Comparison of ENCODE assay signal across 8 cellular contexts in the genomic region with DNA sequence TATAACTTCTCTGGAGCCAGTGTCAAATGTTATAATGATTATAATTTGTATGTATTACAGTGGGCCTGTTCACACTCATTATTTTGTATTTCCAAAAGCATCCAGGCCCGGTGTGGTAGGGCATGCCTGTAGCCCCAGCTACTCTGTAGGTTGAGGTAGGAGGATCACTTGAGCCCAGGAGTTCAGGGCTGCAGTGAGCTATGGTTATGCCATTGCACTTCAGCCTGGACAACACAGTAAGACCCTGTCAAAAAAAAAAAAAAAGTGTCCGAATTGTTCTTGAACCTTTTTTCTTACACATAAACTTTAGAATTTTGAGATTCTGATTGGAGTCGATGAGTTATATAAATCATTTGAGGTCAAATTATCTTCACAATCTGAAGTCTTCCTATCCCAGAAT. TPM values are rescaled to one million over a fixed set of nuclear protein-coding genes. Genes with fewer than 3 reads are reported as not detected.
DNase-seq lines count a peak whose midpoint lies in the region; ATAC-seq, FAIRE-seq and TF ChIP-seq lines count a peak whose summit lies in the region.

No MANE protein-coding gene starts in this region.

- no peak for TF ChIP-seq CTCF in dorsolateral prefrontal cortex (IDR thresholded peaks at IDR 0.05 in 54 of 56, conservative IDR thresholded peaks at IDR 0.05 in 2 of 56; ENCODE audit: low read depth in 1 of 56, partially characterized antibody in 56 of 56)
- TF ChIP-seq CTCF in neural cell (IDR thresholded peaks at IDR 0.05; ENCODE audit: poor library complexity, severe bottlenecking) = no peak

- H3K4me1 Mint-ChIP-seq in CD4-positive, CD25-positive, alpha-beta regulatory T cell = peaks cover 4 to 30% (median 10%) of the 10 kb centered on the region in 4 donors

- peaks cover 52 to 70% of the 10 kb centered on the region in 2 experiments for H3K9me3 ChIP-seq in CD4-positive, CD25-positive, alpha-beta regulatory T cell (ENCODE audit: control insufficient read depth in 2 of 2, low read length in 2 of 2)
- H3K9me3 ChIP-seq in MG63 = peaks cover 53% of the 10 kb centered on the region
- H3K9me3 ChIP-seq in neural cell (ENCODE audit: low read length) = peaks cover 34% of the 10 kb centered on the region

- intact Hi-C loops in dorsolateral prefrontal cortex (cut with DNase I) = loop anchor here in 1 of 2 donors (5.0 kb wide), 2 partner anchors 94 to 211 kb away; partner anchors contain the start of genes GOLGA3, ZNF10 and ZNF891

- peak overlapping the region; percentile 94 to 98 (median 96) for H3K4me3 Mint-ChIP-seq in CD4-positive, CD25-positive, alpha-beta regulatory T cell

- H3K9me3 Mint-ChIP-seq in CD4-positive, CD25-positive, alpha-beta regulatory T cell = peaks cover 5 to 65% (median 32%) of the 10 kb centered on the region in 7 donors

- peak overlapping the region; percentile 96 for H3K9ac ChIP-seq in neural cell (ENCODE audit: low read length)

- peaks cover 36% of the 10 kb centered on the region for H3K36me3 ChIP-seq in CD4-positive, CD25-positive, alpha-beta regulatory T cell (ENCODE audit: control insufficient read depth, insufficient read depth, low read length)
- H3K36me3 ChIP-seq in MG63 (peaks cover 40% of the 10 kb centered on the region), neural cell (ENCODE audit: insufficient read depth, low read length) (peaks cover 34% of the 10 kb centered on the region)

- H2AFZ ChIP-seq in neural cell (ENCODE audit: low read depth, low read length) = peak overlapping the region; percentile 10

- H3K27ac ChIP-seq in CD4-positive, CD25-positive, alpha-beta regulatory T cell (ENCODE audit: insufficient read depth, low read length, poor library complexity, severe bottlenecking) = peak overlapping the region; percentile 92
- H3K27ac ChIP-seq in dorsolateral prefrontal cortex = peak overlapping the region in 19 of 59 donors; percentile 88 to 97 (median 95)
- H3K27ac ChIP-seq in neural cell (ENCODE audit: low read length) = peak overlapping the region; percentile 94

- no peak for TF ChIP-seq EP300 in neural cell (conservative IDR thresholded peaks at IDR 0.05; ENCODE audit: poor library complexity, severe bottlenecking)

- no peaks in the 10 kb centered on the region for H3K9me2 ChIP-seq in neural cell (ENCODE audit: insufficient read depth, low read length)

- H3K4me3 ChIP-seq in CD4-positive, CD25-positive, alpha-beta regulatory T cell (ENCODE audit: low read depth, low read length) = peak overlapping the region; percentile 79
- H3K4me3 ChIP-seq in MG63 (peak overlapping the region; percentile 59), dorsolateral prefrontal cortex (peak overlapping the region in 58 of 59 donors; percentile 59 to 96 (median 87)), neural cell (ENCODE audit: low read length) (peak overlapping the region; percentile 90)

- peak overlapping the region in 2 of 3 donors; percentile 32 to 93 for H3K27ac Mint-ChIP-seq in CD4-positive, CD25-positive, alpha-beta regulatory T cell

- H3K27me3 Mint-ChIP-seq in CD4-positive, CD25-positive, alpha-beta regulatory T cell = peaks cover 10% of the 10 kb centered on the region

- H3K4me1 ChIP-seq in CD4-positive, CD25-positive, alpha-beta regulatory T cell (ENCODE audit: control insufficient read depth, insufficient read depth, low read length, poor library complexity, severe bottlenecking) = peaks cover 9% of the 10 kb centered on the region

- ATAC-seq in CD4-positive, CD25-positive, alpha-beta regulatory T cell (ENCODE audit: low read depth in 2 of 2) = no peak
- no peak for ATAC-seq in HG03439 (IDR thresholded peaks at IDR 0.05; ENCODE audit: unreplicated experiment)

- TF ChIP-seq RAD21 in neural cell (conservative IDR thresholded peaks at IDR 0.05) = no peak

- H4K20me1 ChIP-seq in neural cell (ENCODE audit: insufficient read depth) = no peaks in the 10 kb centered on the region

- no peaks in the 10 kb centered on the region for H3F3A ChIP-seq in neural cell (ENCODE audit: insufficient read depth, low read length, poor library complexity, severe bottlenecking)

- H3K79me2 ChIP-seq in neural cell (replicated peaks; ENCODE audit: insufficient read depth, low read length) = peaks cover 56% of the 10 kb centered on the region

- DNase-seq in CD4-positive, CD25-positive, alpha-beta regulatory T cell = no peak
- no peak for DNase-seq in MG63
- no peak for DNase-seq in dorsolateral prefrontal cortex
- DNase-seq in NCI-H748 treated with DMSO at 0.1 percent for 48 hours (lab: John Stamatoyannopoulos, UW) = no peak
- no peak for DNase-seq in GM12892 (ENCODE audit: insufficient read length)
- DNase-seq in NCI-H1048 (lab: John Stamatoyannopoulos, UW) = no peak

- no peak for TF ChIP-seq POLR2A in GM12892 (IDR thresholded peaks at IDR 0.05; ENCODE audit: low read depth, low read length)

- H3K4me2 ChIP-seq in neural cell (ENCODE audit: low read length) = peak overlapping the region; percentile 52

- peaks cover 37% of the 10 kb centered on the region for H3K36me3 Mint-ChIP-seq in CD4-positive, CD25-positive, alpha-beta regulatory T cell

- H3K27me3 ChIP-seq in CD4-positive, CD25-positive, alpha-beta regulatory T cell (ENCODE audit: control insufficient read depth, insufficient read depth, low read length) = no peaks in the 10 kb centered on the region
- H3K27me3 ChIP-seq in MG63 = no peaks in the 10 kb centered on the region
- no peaks in the 10 kb centered on the region for H3K27me3 ChIP-seq in dorsolateral prefrontal cortex
- H3K27me3 ChIP-seq in neural cell (ENCODE audit: insufficient read depth, low read depth, low read length) = no peaks in the 10 kb centered on the region

- no peak for FAIRE-seq in GM12892 (lab: Jason Lieb, UNC)

TF ChIP-seq in neural cell, 6 proteins besides CTCF, POLR2A, EP300 and RAD21:
- TF ChIP-seq POLR2AphosphoS5 (IDR thresholded peaks at IDR 0.05) (no peak), EZH2 (IDR thresholded peaks at IDR 0.05; ENCODE audit: borderline replicate concordance, insufficient read depth, low read length, poor library complexity, severe bottlenecking) (no peak), MXI1 (conservative IDR thresholded peaks at IDR 0.05; ENCODE audit: poor library complexity, severe bottlenecking) (no peak), REST (IDR thresholded peaks at IDR 0.05; ENCODE audit: borderline replicate concordance) (no peak), TAF1 (IDR thresholded peaks at IDR 0.05; ENCODE audit: low read depth) (no peak), SMC3 (conservative IDR thresholded peaks at IDR 0.05; ENCODE audit: poor library complexity) (no peak)

RNA-seq across cellular contexts. Expression of gene ZNF84, which starts 1.0 kb away (rescaled TPM):
- total RNA-seq in CD4-positive, CD25-positive, alpha-beta regulatory T cell = 20.2 TPM
- 10 to 100 TPM; 11.6 to 16.5 (median 14.0) TPM for polyA plus RNA-seq in CD4-positive, CD25-positive, alpha-beta regulatory T cell
- total RNA-seq in MG63 (2014; rRNA removed; shearing (Covaris generic); ENCODE audit: low replicate concordance) = 4.8 and 7.3 TPM in 2 replicates
- total RNA-seq in dorsolateral prefrontal cortex = 10 to 100 TPM; 41.1 to 80.4 (median 61.2) TPM
- 158 and 191 TPM in 2 replicates for polyA plus RNA-seq in neural cell
- polyA minus RNA-seq in neural cell = 244 and 285 TPM in 2 replicates
- 25.8 TPM for polyA plus RNA-seq in GM12892 (2012; ENCODE audit: missing spikeins)

RNA-seq across cellular contexts. Expression of gene ZNF140, which starts 42.4 kb away (rescaled TPM):
- 12.7 TPM for total RNA-seq in CD4-positive, CD25-positive, alpha-beta regulatory T cell
- 10 to 100 TPM; 26.0 to 31.7 (median 28.1) TPM for polyA plus RNA-seq in CD4-positive, CD25-positive, alpha-beta regulatory T cell
- 0.26 TPM in 1 of 2 replicates, not detected in the other for total RNA-seq in MG63 (2014; rRNA removed; shearing (Covaris generic); ENCODE audit: low replicate concordance)
- 10 to 100 TPM in 115 of 120 experiments, 1 to 10 TPM in 5; 9.3 to 21.3 (median 13.5) TPM for total RNA-seq in dorsolateral prefrontal cortex
- polyA plus RNA-seq in neural cell = 50.8 and 60.5 TPM in 2 replicates
- polyA minus RNA-seq in neural cell = 86.4 and 88.6 TPM in 2 replicates
- polyA plus RNA-seq in GM12892 (2012; ENCODE audit: missing spikeins) = 11.2 TPM

RNA-seq across cellular contexts. Expression of gene ZNF26, which starts 52.1 kb away (rescaled TPM):
- 29.6 TPM for total RNA-seq in CD4-positive, CD25-positive, alpha-beta regulatory T cell
- 10 to 100 TPM in 2 of 4 donors, 1 to 10 TPM in 2; 6.9 to 16.2 (median 12.3) TPM for polyA plus RNA-seq in CD4-positive, CD25-positive, alpha-beta regulatory T cell
- total RNA-seq in MG63 (2014; rRNA removed; shearing (Covaris generic); ENCODE audit: low replicate concordance) = 10.5 and 10.9 TPM in 2 replicates
- 10 to 100 TPM in 119 of 120 experiments, 1 to 10 TPM in 1; 9.4 to 26.4 (median 16.9) TPM for total RNA-seq in dorsolateral prefrontal cortex
- 25.8 and 26.6 TPM in 2 replicates for polyA plus RNA-seq in neural cell
- polyA minus RNA-seq in neural cell = 46.8 and 48.9 TPM in 2 replicates
- polyA plus RNA-seq in GM12892 (2012; ENCODE audit: missing spikeins) = 9.4 TPM
